In the genomic region with DNA sequence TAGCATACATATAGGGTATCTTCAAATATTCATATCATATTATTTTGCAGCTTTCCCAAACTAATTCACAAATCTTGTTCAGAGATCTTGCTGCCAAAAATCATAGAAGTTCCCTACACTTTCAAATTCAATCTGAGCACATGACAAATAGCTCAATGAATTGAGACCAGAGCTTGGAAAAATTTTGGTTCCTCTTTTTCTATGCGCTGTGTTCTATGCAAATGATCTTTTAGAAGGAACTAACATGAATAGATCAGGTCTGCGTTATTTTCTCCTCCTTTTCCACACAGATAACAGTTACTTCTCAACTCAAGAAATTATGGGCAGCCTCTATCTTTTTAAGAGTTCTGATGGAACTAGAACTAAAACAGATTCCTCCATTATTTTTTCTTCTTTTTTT, we compare ENCODE assay signal across 1 cellular context.
TF ChIP-seq lines count a peak whose summit lies in the region.

No MANE protein-coding gene starts in this region.

TF ChIP-seq in GM12878, 131 proteins besides CTCF, POLR2A, EP300 and RAD21 (continued from another document):
- TF ChIP-seq ZNF592 (IDR thresholded peaks at IDR 0.05), result no peak
- no peak for TF ChIP-seq ZNF622 (IDR thresholded peaks at IDR 0.05)
- TF ChIP-seq RUNX3 (IDR thresholded peaks at IDR 0.05; ENCODE audit: low read length), result no peak
- TF ChIP-seq CHD2 (IDR thresholded peaks at IDR 0.05; ENCODE audit: borderline replicate concordance, low read depth, low read length), result no peak
- TF ChIP-seq TCF7 (IDR thresholded peaks at IDR 0.05; ENCODE audit: borderline replicate concordance), result no peak
